Comparison of ENCODE assay signal across 18 cellular contexts in the genomic region with DNA sequence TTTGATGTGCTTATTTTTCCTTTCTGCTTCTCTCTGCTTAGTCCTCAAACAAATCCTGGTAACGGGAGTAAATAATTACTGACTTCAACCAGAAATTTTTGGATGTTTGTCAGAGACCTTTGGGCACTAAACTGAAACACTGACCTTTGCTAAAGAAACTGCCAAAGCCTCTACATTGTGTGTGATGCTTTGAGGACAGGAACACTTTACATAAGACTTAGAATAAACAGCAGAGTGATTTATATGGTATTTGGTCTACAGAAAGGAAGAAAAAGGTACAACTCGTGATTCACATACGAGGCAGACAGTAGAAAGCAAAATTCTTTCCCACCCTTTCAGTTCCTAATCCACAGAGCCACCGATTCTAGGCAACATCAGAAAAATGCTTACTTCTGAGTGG. TPM values are rescaled to one million over a fixed set of nuclear protein-coding genes. Genes with fewer than 3 reads are reported as not detected.
DNase-seq lines count a peak whose midpoint lies in the region; ATAC-seq and TF ChIP-seq lines count a peak whose summit lies in the region.
"Had no signal": no experiment of that assay in that cellular context is flagged by ENCODE, and none has a peak within 500 bp of the region (broad histone marks: within the 10 kb centered on the region; RNA-seq: fewer than 3 reads in every experiment).

No MANE protein-coding gene starts in this region.

- no peaks in the 10 kb centered on the region for H3K79me2 ChIP-seq in fibroblast of lung (ENCODE audit: control insufficient read depth, insufficient read depth, low read length)

- H3K9me3 ChIP-seq in ascending aorta (no peaks in the 10 kb centered on the region), fibroblast of lung (ENCODE audit: control insufficient read depth, insufficient read depth, low read depth, low read length) (no peaks in the 10 kb centered on the region), mesenchymal stem cell (ENCODE audit: control insufficient read depth, low read length) (no peaks in the 10 kb centered on the region), suprapubic skin (no peaks in the 10 kb centered on the region)
- H3K9me3 ChIP-seq: BLaER1 had no signal

- H2BK5ac ChIP-seq in mesenchymal stem cell (ENCODE audit: low read depth, low read length, poor library complexity, severe bottlenecking), result no peak overlapping the region

- intact Hi-C loops in ascending aorta (cut with DNase I), result loop anchor here (2.0 to 5.0 kb wide), 2 partner anchors 17 to 48 kb away; no protein-coding TSS in a partner anchor

- peaks cover 22 to 23% of the 10 kb centered on the region in 2 donors for H3K27me3 Mint-ChIP-seq in natural killer cell treated with Interleukin-12 subunit alpha and Interleukin-12 subunit beta and Interleukin-15 and Interleukin-18, amount 100 ng/mL, for 72 hours

- H2AK5ac ChIP-seq in mesenchymal stem cell (ENCODE audit: low read length, severe bottlenecking), result peak overlapping the region; percentile 14

- no CpG with 5 or more reads among the region's 4 CpGs for WGBS in mesenchymal stem cell
- WGBS in suprapubic skin, result 48% methylated on average over 4 of the region's 4 CpGs

- H3K4me3 ChIP-seq in ascending aorta (no peak overlapping the region), fibroblast of lung (replicated peaks in 1 of 4; ENCODE audit: control extremely low read depth in 1 of 4, insufficient read depth in 1 of 4, low read depth in 3 of 4, low read length in 4 of 4) (no peak overlapping the region), mesenchymal stem cell (ENCODE audit: insufficient read depth in 1 of 2, low read depth in 1 of 2, low read length in 2 of 2) (no peak overlapping the region), suprapubic skin (no peak overlapping the region)
- H3K4me3 ChIP-seq: BLaER1 had no signal

- no peak overlapping the region for H3K14ac ChIP-seq in mesenchymal stem cell (ENCODE audit: low read length in 2 of 2)

- no peaks in the 10 kb centered on the region for H3K36me3 Mint-ChIP-seq in natural killer cell treated with Interleukin-12 subunit alpha and Interleukin-12 subunit beta and Interleukin-15 and Interleukin-18, amount 100 ng/mL, for 72 hours

- H2BK12ac ChIP-seq in mesenchymal stem cell (ENCODE audit: low read length in 2 of 2), result no peak overlapping the region

- TF ChIP-seq CTCF in ascending aorta (IDR thresholded peaks at IDR 0.05) (no peak), fibroblast of lung (conservative IDR thresholded peaks at IDR 0.05 in 1 of 2, IDR thresholded peaks at IDR 0.05 in 1 of 2; ENCODE audit: low read depth in 1 of 2, low read length in 2 of 2) (no peak), suprapubic skin (IDR thresholded peaks at IDR 0.05) (no peak)

- H3K9ac ChIP-seq in fibroblast of lung (ENCODE audit: insufficient read depth, low read length) (no peak overlapping the region), mesenchymal stem cell (ENCODE audit: low read length) (peak overlapping the region; percentile 9)
- H3K9ac ChIP-seq: BLaER1 had no signal

- no peak overlapping the region for H2BK15ac ChIP-seq in mesenchymal stem cell (ENCODE audit: low read depth, poor library complexity, severe bottlenecking)

- H3K79me1 ChIP-seq in mesenchymal stem cell (replicated peaks; ENCODE audit: low read length, poor library complexity, severe bottlenecking), result no peaks in the 10 kb centered on the region

- TF ChIP-seq POLR2A in suprapubic skin (IDR thresholded peaks at IDR 0.05), result no peak

- H3K4me2 ChIP-seq in fibroblast of lung (ENCODE audit: extremely low read depth, insufficient read depth, low read length), result no peak overlapping the region
- H3K4me2 ChIP-seq in mesenchymal stem cell (ENCODE audit: low read length, poor library complexity, severe bottlenecking), result no peak overlapping the region
- H3K4me2 ChIP-seq: BLaER1 had no signal

- no peak overlapping the region for H4K8ac ChIP-seq in mesenchymal stem cell (ENCODE audit: low read length)

- no peak overlapping the region for H3K23ac ChIP-seq in mesenchymal stem cell (ENCODE audit: low read length in 2 of 2)

- H4K91ac ChIP-seq in mesenchymal stem cell (ENCODE audit: low read length), result no peak overlapping the region

- H3K27me3 ChIP-seq in ascending aorta, result no peaks in the 10 kb centered on the region
- H3K27me3 ChIP-seq in fibroblast of lung (ENCODE audit: control insufficient read depth, insufficient read depth, low read length), result no peaks in the 10 kb centered on the region
- no peaks in the 10 kb centered on the region for H3K27me3 ChIP-seq in mesenchymal stem cell (ENCODE audit: control insufficient read depth in 1 of 2, insufficient read depth in 1 of 2, low read length in 2 of 2)
- no peaks in the 10 kb centered on the region for H3K27me3 ChIP-seq in suprapubic skin
- H3K27me3 ChIP-seq: BLaER1 had no signal

- peak overlapping the region; percentile 35 to 57 for H3K27ac ChIP-seq in ascending aorta
- no peak overlapping the region for H3K27ac ChIP-seq in fibroblast of lung (ENCODE audit: insufficient read depth, low read length)
- no peak overlapping the region for H3K27ac ChIP-seq in mesenchymal stem cell (ENCODE audit: low read length, poor library complexity, severe bottlenecking)
- H3K27ac ChIP-seq in suprapubic skin, result peak overlapping the region; percentile 56
- H3K27ac ChIP-seq: BLaER1, RWPE1 had no signal

- H2BK120ac ChIP-seq in mesenchymal stem cell (ENCODE audit: low read depth, low read length), result no peak overlapping the region

- no peak for TF ChIP-seq EP300 in suprapubic skin (IDR thresholded peaks at IDR 0.05)

- peaks cover 3 to 10% of the 10 kb centered on the region in 2 donors for H3K4me1 Mint-ChIP-seq in natural killer cell treated with Interleukin-12 subunit alpha and Interleukin-12 subunit beta and Interleukin-15 and Interleukin-18, amount 100 ng/mL, for 72 hours (ENCODE audit: low read depth in 2 of 2)

- DNase-seq in ascending aorta (ENCODE audit: low spot score in 2 of 2) (no peak), fibroblast of lung (ENCODE audit: low read depth in 2 of 2) (peak; percentile 46 to 81), mesenchymal stem cell (peak; percentile 58), suprapubic skin (ENCODE audit: low spot score in 2 of 2) (no peak), KG1 (lab: John Stamatoyannopoulos, UW) (no peak), DMS79 (lab: John Stamatoyannopoulos, UW) (no peak), NCI-H510A (lab: John Stamatoyannopoulos, UW) (no peak)
- no peak for DNase-seq in natural killer cell treated with Interleukin-12 subunit alpha and Interleukin-12 subunit beta and Interleukin-15 and Interleukin-18, amount 100 ng/mL, for 72 hours (ENCODE audit: low spot score)
- DNase-seq: activated CD4-positive, alpha-beta T cell treated with anti-CD3 and anti-CD28 coated beads, Interleukin-2, amount 50 U/mL, for 1 hour; amniotic stem cell; DMS53; effector CD4-positive, alpha-beta T cell; NCI-H2107; stimulated activated CD4-positive, alpha-beta T cell treated with anti-CD3 and anti-CD28 coated beads, Interleukin-15, amount 100 ng/mL, for 24 hours had no signal

- peak overlapping the region; percentile 25 for H2AFZ ChIP-seq in fibroblast of lung (ENCODE audit: low read length)
- H2AFZ ChIP-seq in mesenchymal stem cell (ENCODE audit: low read depth, low read length), result no peak overlapping the region

- no peaks in the 10 kb centered on the region for H3K9me3 Mint-ChIP-seq in natural killer cell treated with Interleukin-12 subunit alpha and Interleukin-12 subunit beta and Interleukin-15 and Interleukin-18, amount 100 ng/mL, for 72 hours
- H3K9me3 Mint-ChIP-seq: activated T-helper 1 cell treated with anti-CD3 and anti-CD28 coated beads, Interleukin-12 subunit alpha, Interleukin-12 subunit beta, Interleukin-2, Interleukin-4 antibody, amounts not matched to agents 30 ng/mL and 10 ng/mL and 1 ng/mL, durations not matched to agents 14 hours and 24 hours and 36 hours; neural crest cell had no signal

- no peak for ATAC-seq in natural killer cell treated with Interleukin-12 subunit alpha and Interleukin-12 subunit beta and Interleukin-15 and Interleukin-18, amount 100 ng/mL, for 72 hours

- no peaks in the 10 kb centered on the region for H4K20me1 ChIP-seq in fibroblast of lung (ENCODE audit: control insufficient read depth, extremely low read depth, insufficient read depth, low read length)
- H4K20me1 ChIP-seq: BLaER1 had no signal

- H3K36me3 ChIP-seq in ascending aorta, result no peaks in the 10 kb centered on the region
- H3K36me3 ChIP-seq in fibroblast of lung (ENCODE audit: control insufficient read depth, insufficient read depth, low read length), result no peaks in the 10 kb centered on the region
- H3K36me3 ChIP-seq in mesenchymal stem cell (ENCODE audit: control insufficient read depth in 1 of 2, insufficient read depth in 2 of 2, low read depth in 1 of 2, low read length in 2 of 2), result no peaks in the 10 kb centered on the region
- no peaks in the 10 kb centered on the region for H3K36me3 ChIP-seq in suprapubic skin
- H3K36me3 ChIP-seq: BLaER1 had no signal

- H3K27ac Mint-ChIP-seq in natural killer cell treated with Interleukin-12 subunit alpha and Interleukin-12 subunit beta and Interleukin-15 and Interleukin-18, amount 100 ng/mL, for 72 hours, result no peak overlapping the region
- H3K27ac Mint-ChIP-seq: activated T-helper 1 cell treated with anti-CD3 and anti-CD28 coated beads, Interleukin-12 subunit alpha, Interleukin-12 subunit beta, Interleukin-2, Interleukin-4 antibody, amounts not matched to agents 30 ng/mL and 10 ng/mL and 1 ng/mL, durations not matched to agents 14 hours and 24 hours and 36 hours had no signal

- H3K4me1 ChIP-seq in ascending aorta (peaks cover 7 to 42% of the 10 kb centered on the region in 2 donors), fibroblast of lung (ENCODE audit: control insufficient read depth, extremely low read depth, insufficient read depth, low read length) (peaks cover 10% of the 10 kb centered on the region), mesenchymal stem cell (ENCODE audit: control insufficient read depth, insufficient read depth, low read depth, low read length) (peaks cover 11% of the 10 kb centered on the region), suprapubic skin (peaks cover 32% of the 10 kb centered on the region)

- no peak overlapping the region for H3K4me3 Mint-ChIP-seq in natural killer cell treated with Interleukin-12 subunit alpha and Interleukin-12 subunit beta and Interleukin-15 and Interleukin-18, amount 100 ng/mL, for 72 hours
- H3K4me3 Mint-ChIP-seq: activated T-helper 1 cell treated with anti-CD3 and anti-CD28 coated beads, Interleukin-12 subunit alpha, Interleukin-12 subunit beta, Interleukin-2, Interleukin-4 antibody, amounts not matched to agents 30 ng/mL and 10 ng/mL and 1 ng/mL, durations not matched to agents 14 hours and 24 hours and 36 hours; neural crest cell had no signal

- no peak overlapping the region for H3K18ac ChIP-seq in mesenchymal stem cell (ENCODE audit: low read depth in 1 of 2, low read length in 2 of 2)

- H3K4ac ChIP-seq in mesenchymal stem cell (ENCODE audit: low read depth in 1 of 2, low read length in 2 of 2), result no peak overlapping the region

RNA-seq across cellular contexts. Expression of gene SLC16A12, which starts 59.8 kb away (rescaled TPM):
- total RNA-seq in ascending aorta (not detected), fibroblast of lung (under 0.01 TPM in 2 replicates), suprapubic skin (1 to 10 TPM in 2 of 4 donors, under 1 TPM in 2; 0.60 to 1.4 (median 1.0) TPM)
- polyA plus RNA-seq in fibroblast of lung, result 0.26 and 0.46 TPM in 2 replicates
- 0.07 and 0.30 TPM in 2 replicates for polyA plus RNA-seq in fibroblast of lung (2012)
- polyA minus RNA-seq in fibroblast of lung (ENCODE audit: low replicate concordance), result 0.56 TPM in 1 of 2 replicates, not detected in the other
- 0.68 TPM for polyA plus RNA-seq in mesenchymal stem cell (2013, experiment 1 of 2)
- polyA plus RNA-seq in mesenchymal stem cell (2013, experiment 2 of 2), result 0.59 TPM
- total RNA-seq in natural killer cell treated with Interleukin-12 subunit alpha and Interleukin-12 subunit beta and Interleukin-15 and Interleukin-18, amount 100 ng/mL, for 72 hours, result not detected
- total RNA-seq: activated T-helper 1 cell treated with anti-CD3 and anti-CD28 coated beads, Interleukin-12 subunit alpha, Interleukin-12 subunit beta, Interleukin-2, Interleukin-4 antibody, amounts not matched to agents 30 ng/mL and 10 ng/mL and 1 ng/mL, durations not matched to agents 14 hours and 24 hours and 36 hours; neural crest cell had no signal

Comparison
In these comparisons a context has a peak if more than half of its experiments do, and no peak if none do; other contexts are left out.
1. DNase-seq: peak in fibroblast of lung (2 of 2) and mesenchymal stem cell (single experiment); none in ascending aorta (0 of 2), suprapubic skin (0 of 2), KG1 (single experiment), DMS79 (single experiment), natural killer cell treated with Interleukin-12 subunit alpha and Interleukin-12 subunit beta and Interleukin-15 and Interleukin-18, amount 100 ng/mL, for 72 hours (single experiment) and NCI-H510A (single experiment).
2. H3K27ac ChIP-seq: peak in ascending aorta (2 of 2) and suprapubic skin (single experiment); none in fibroblast of lung (single experiment) and mesenchymal stem cell (single experiment).